ENCODE assay signal across 10 cellular contexts in the genomic region with DNA sequence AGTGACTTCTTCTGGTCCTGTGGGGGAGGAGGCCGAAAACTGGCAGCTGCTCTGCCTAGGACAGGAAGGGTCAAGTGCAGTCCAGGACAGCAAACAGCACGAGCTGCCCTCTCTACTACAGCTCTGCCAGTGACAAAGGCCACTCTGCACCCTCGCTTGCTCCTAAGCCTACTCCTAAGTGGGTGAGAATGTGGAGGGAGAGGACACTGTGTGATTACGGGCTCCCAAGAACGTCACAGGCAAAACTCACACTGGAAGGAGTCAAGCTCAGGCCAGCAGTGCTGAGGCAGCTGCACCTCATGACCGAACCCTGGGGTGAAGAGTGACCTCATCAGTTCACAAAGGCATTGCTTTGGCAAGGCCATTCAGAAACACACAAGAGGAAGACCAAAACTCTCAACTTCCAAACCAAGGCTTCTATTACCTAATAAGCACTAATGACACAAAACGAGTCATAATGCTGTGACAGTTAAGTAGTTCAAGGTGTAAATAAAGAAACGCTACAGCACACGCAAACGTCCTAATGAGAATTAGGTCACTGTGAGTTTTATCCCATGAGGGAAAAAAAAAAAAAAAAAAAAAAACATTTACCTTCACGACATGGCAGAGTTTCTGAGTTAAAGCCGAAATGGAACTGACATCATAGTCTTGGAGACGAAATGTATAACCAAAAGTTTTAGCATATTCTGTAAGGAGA. TPM values are rescaled to one million over a fixed set of nuclear protein-coding genes. Genes with fewer than 3 reads are reported as not detected.
DNase-seq lines count a peak whose midpoint lies in the region; ATAC-seq and TF ChIP-seq lines count a peak whose summit lies in the region.
"Had no signal": no experiment of that assay in that cellular context is flagged by ENCODE, and none has a peak within 500 bp of the region (broad histone marks: within the 10 kb centered on the region; RNA-seq: fewer than 3 reads in every experiment).

No MANE protein-coding gene starts in this region.

- H3K79me1 ChIP-seq in mesendoderm (ENCODE audit: low read length), result no peaks in the 10 kb centered on the region

- WGBS in mesendoderm (ENCODE audit: extremely low coverage, insufficient coverage, low lambda C conversion rate), result no CpG with 5 or more reads among the region's 13 CpGs

- H3K9me2 ChIP-seq in MM.1S (replicated peaks; ENCODE audit: insufficient read depth, low read length), result no peaks in the 10 kb centered on the region

- no peak overlapping the region for H3K4ac ChIP-seq in mesendoderm (ENCODE audit: low read depth, low read length)

- H3K36me3 ChIP-seq in mesendoderm (ENCODE audit: control insufficient read depth, insufficient read depth, low read length) (peaks cover 14% of the 10 kb centered on the region), uterus (no peaks in the 10 kb centered on the region), MM.1S (replicated peaks; ENCODE audit: insufficient read depth, low read length) (0 out of 2 replicates have a peak, but pooled peaks cover 4% of the 10 kb centered on the region)

- H3K18ac ChIP-seq in mesendoderm (ENCODE audit: low read length), result no peak overlapping the region

- H4K20me1 ChIP-seq in MM.1S (ENCODE audit: insufficient read depth, low read length), result no peaks in the 10 kb centered on the region

- H3K27me3 ChIP-seq in mesendoderm (ENCODE audit: insufficient read depth, low read length, poor library complexity), result no peaks in the 10 kb centered on the region
- H3K27me3 ChIP-seq in uterus, result no peaks in the 10 kb centered on the region
- no peaks in the 10 kb centered on the region for H3K27me3 ChIP-seq in MM.1S (replicated peaks; ENCODE audit: insufficient read depth, low read length)

- no peaks in the 10 kb centered on the region for H3K79me2 ChIP-seq in mesendoderm (ENCODE audit: control insufficient read depth, insufficient read depth, low read length)
- H3K79me2 ChIP-seq in MM.1S (ENCODE audit: low read length), result no peaks in the 10 kb centered on the region

- DNase-seq in Right ventricle myocardium inferior (ENCODE audit: missing footprints) (peak; percentile 78), cardiac septum (ENCODE audit: low spot score) (no peak), epithelial cell of esophagus (ENCODE audit: low read depth) (peak; percentile 56), mesendoderm (peak; percentile 17), uterus (peak in 1 of 2 donors; percentile 58), NCI-H146 treated with DMSO at 0.1 percent for 48 hours (lab: John Stamatoyannopoulos, UW; ENCODE audit: unreplicated experiment) (no peak), MM.1S (no peak)
- DNase-seq: activated effector memory CD4-positive, alpha-beta T cell treated with anti-CD3 and anti-CD28 coated beads, Interleukin-2, amount 50 U/mL, for 16 hours; NK-92 treated with Interleukin-12 subunit alpha and Interleukin-12 subunit beta, amount 100 ng/mL, for 24 hours had no signal

- H3K4me3 ChIP-seq in epithelial cell of esophagus (ENCODE audit: low read length) (no peak overlapping the region), mesendoderm (ENCODE audit: low read length) (no peak overlapping the region), uterus (no peak overlapping the region), MM.1S (ENCODE audit: low read length) (no peak overlapping the region)

- no peak overlapping the region for H2BK5ac ChIP-seq in mesendoderm (ENCODE audit: low read length)

- H3K4me2 ChIP-seq in mesendoderm (ENCODE audit: low read length) (no peak overlapping the region), MM.1S (ENCODE audit: low read depth, low read length) (no peak overlapping the region)

- no peak overlapping the region for H2BK15ac ChIP-seq in mesendoderm (replicated peaks; ENCODE audit: low read depth)

- H3K4me1 ChIP-seq in mesendoderm (ENCODE audit: control insufficient read depth, low read depth, low read length) (no peaks in the 10 kb centered on the region), uterus (no peaks in the 10 kb centered on the region), MM.1S (ENCODE audit: low read length) (no peaks in the 10 kb centered on the region)

- no peak overlapping the region for H3K56ac ChIP-seq in mesendoderm (ENCODE audit: low read length)

- H3F3A ChIP-seq in MM.1S (ENCODE audit: insufficient read depth, low read length), result no peaks in the 10 kb centered on the region

- no peak overlapping the region for H3K23ac ChIP-seq in mesendoderm (ENCODE audit: low read length)

- H2AK5ac ChIP-seq in mesendoderm (ENCODE audit: low read length), result no peak overlapping the region

- no peak overlapping the region for H2BK120ac ChIP-seq in mesendoderm (ENCODE audit: low read depth, low read length)

- H3K9me3 ChIP-seq in uterus (no peaks in the 10 kb centered on the region), MM.1S (replicated peaks; ENCODE audit: insufficient read depth, low read length) (no peaks in the 10 kb centered on the region)

- no peak overlapping the region for H3K9ac ChIP-seq in mesendoderm (ENCODE audit: low read length)
- no peak overlapping the region for H3K9ac ChIP-seq in MM.1S (ENCODE audit: low read length)

- no peak overlapping the region for H3K27ac ChIP-seq in mesendoderm (ENCODE audit: low read depth, low read length)
- H3K27ac ChIP-seq in uterus, result peak overlapping the region; percentile 7 to 9
- H3K27ac ChIP-seq in MM.1S (ENCODE audit: low read length), result no peak overlapping the region

- ATAC-seq in Right ventricle myocardium inferior (peak; percentile 98), SK-N-SH treated with all-trans-retinoic acid at 6 μM for 48 hours (no peak)

- TF ChIP-seq CTCF in epithelial cell of esophagus (IDR thresholded peaks at IDR 0.05; ENCODE audit: insufficient read depth, low read depth, low read length, missing control alignments) (no peak), uterus (IDR thresholded peaks at IDR 0.05) (no peak), MM.1S (IDR thresholded peaks at IDR 0.05; ENCODE audit: low read length) (no peak)

- intact Hi-C loops in Right ventricle myocardium inferior (cut with DNase I) (loop anchor here (2.0 kb wide), 1 partner anchor 35 kb away; a partner anchor contains a TSS), cardiac septum (cut with DNase I) (no loop called here), uterus (cut with DNase I; ENCODE audit: low total_unique reads) (no loop called here)

- H2AFZ ChIP-seq in MM.1S (ENCODE audit: low read length), result no peak overlapping the region

- H4K5ac ChIP-seq in mesendoderm (ENCODE audit: low read length), result no peak overlapping the region

- no peak for TF ChIP-seq POLR2A in uterus (IDR thresholded peaks at IDR 0.05)

- no peak overlapping the region for H4K8ac ChIP-seq in mesendoderm (ENCODE audit: low read depth, low read length)

TF ChIP-seq in SK-N-SH treated with all-trans-retinoic acid at 6 μM for 48 hours, 23 proteins besides CTCF, POLR2A, EP300 and RAD21 (continues in another document):
- TF ChIP-seq ZFP30 (CRISPR knock-in tag; IDR thresholded peaks at IDR 0.05) (no peak), GLIS3 (CRISPR knock-in tag; IDR thresholded peaks at IDR 0.05) (no peak), CSDC2 (CRISPR knock-in tag; IDR thresholded peaks at IDR 0.05) (no peak), ZNF70 (CRISPR knock-in tag; IDR thresholded peaks at IDR 0.05) (no peak), ZNF8 (CRISPR knock-in tag; IDR thresholded peaks at IDR 0.05) (no peak), TCF4 (CRISPR knock-in tag; IDR thresholded peaks at IDR 0.05; ENCODE audit: borderline replicate concordance) (no peak), OSR1 (CRISPR knock-in tag; IDR thresholded peaks at IDR 0.05) (no peak), ZNF565 (CRISPR knock-in tag; conservative IDR thresholded peaks at IDR 0.05; ENCODE audit: low read depth) (no peak)
- TF ChIP-seq, protein P1, sequence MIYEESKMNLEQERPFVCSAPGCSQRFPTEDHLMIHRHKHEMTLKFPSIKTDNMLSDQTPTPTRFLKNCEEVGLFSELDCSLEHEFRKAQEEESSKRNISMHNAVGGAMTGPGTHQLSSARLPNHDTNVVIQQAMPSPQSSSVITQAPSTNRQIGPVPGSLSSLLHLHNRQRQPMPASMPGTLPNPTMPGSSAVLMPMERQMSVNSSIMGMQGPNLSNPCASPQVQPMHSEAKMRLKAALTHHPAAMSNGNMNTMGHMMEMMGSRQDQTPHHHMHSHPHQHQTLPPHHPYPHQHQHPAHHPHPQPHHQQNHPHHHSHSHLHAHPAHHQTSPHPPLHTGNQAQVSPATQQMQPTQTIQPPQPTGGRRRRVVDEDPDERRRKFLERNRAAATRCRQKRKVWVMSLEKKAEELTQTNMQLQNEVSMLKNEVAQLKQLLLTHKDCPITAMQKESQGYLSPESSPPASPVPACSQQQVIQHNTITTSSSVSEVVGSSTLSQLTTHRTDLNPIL (CRISPR knock-in tag; IDR thresholded peaks at IDR 0.05; ENCODE audit: low read depth), result no peak
- TF ChIP-seq, protein P2, sequence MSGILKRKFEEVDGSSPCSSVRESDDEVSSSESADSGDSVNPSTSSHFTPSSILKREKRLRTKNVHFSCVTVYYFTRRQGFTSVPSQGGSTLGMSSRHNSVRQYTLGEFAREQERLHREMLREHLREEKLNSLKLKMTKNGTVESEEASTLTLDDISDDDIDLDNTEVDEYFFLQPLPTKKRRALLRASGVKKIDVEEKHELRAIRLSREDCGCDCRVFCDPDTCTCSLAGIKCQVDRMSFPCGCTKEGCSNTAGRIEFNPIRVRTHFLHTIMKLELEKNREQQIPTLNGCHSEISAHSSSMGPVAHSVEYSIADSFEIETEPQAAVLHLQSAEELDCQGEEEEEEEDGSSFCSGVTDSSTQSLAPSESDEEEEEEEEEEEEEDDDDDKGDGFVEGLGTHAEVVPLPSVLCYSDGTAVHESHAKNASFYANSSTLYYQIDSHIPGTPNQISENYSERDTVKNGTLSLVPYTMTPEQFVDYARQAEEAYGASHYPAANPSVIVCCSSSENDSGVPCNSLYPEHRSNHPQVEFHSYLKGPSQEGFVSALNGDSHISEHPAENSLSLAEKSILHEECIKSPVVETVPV (CRISPR knock-in tag; IDR thresholded peaks at IDR 0.05), result no peak

RNA-seq across cellular contexts. Expression of a gene that starts 35.1 kb away (rescaled TPM):
- total RNA-seq in Right ventricle myocardium inferior (48.4 TPM), cardiac septum (39.7 TPM), uterus (10 to 100 TPM; 21.0 to 91.9 (median 42.2) TPM)
- 10.0 TPM for polyA plus RNA-seq in mesendoderm (2013, experiment 1 of 2)
- polyA plus RNA-seq in mesendoderm (2013, experiment 2 of 2), result 10.3 TPM

RNA-seq across cellular contexts. Expression of a gene that starts 42.2 kb away (rescaled TPM):
- total RNA-seq in Right ventricle myocardium inferior, result 19.2 TPM
- total RNA-seq in cardiac septum, result 26.8 TPM
- polyA plus RNA-seq in mesendoderm (2013, experiment 1 of 2), result 20.0 TPM
- 21.4 TPM for polyA plus RNA-seq in mesendoderm (2013, experiment 2 of 2)
- total RNA-seq in uterus, result 10 to 100 TPM; 23.8 to 53.4 (median 39.2) TPM

Comparison
In these comparisons a context has a peak if more than half of its experiments do, and no peak if none do; other contexts are left out.
1. DNase-seq: peak in Right ventricle myocardium inferior (single experiment), epithelial cell of esophagus (single experiment) and mesendoderm (single experiment); none in cardiac septum (single experiment), NCI-H146 treated with DMSO at 0.1 percent for 48 hours (single experiment) and MM.1S (single experiment).
2. H3K27ac ChIP-seq: peak in uterus (2 of 2); none in mesendoderm (single experiment) and MM.1S (single experiment).